ENCODE assay signal across 7 cellular contexts in genomic region chrX:81201692-81202412, GRCh38. TPM values are rescaled to one million over a fixed set of nuclear protein-coding genes. Genes with fewer than 3 reads are reported as not detected.
DNase-seq lines count a peak whose midpoint lies in the region; ATAC-seq lines count a peak whose summit lies in the region.

HMGN5 (minus strand) TSS chrX:81201913; CDS start chrX:81121549, 80,364 bp downstream.
SH3BGRL (plus strand) TSS chrX:81202102; CDS start chrX:81202201, 99 bp downstream.

- H3K36me3 Mint-ChIP-seq in activated CD4-positive, alpha-beta T cell treated with anti-CD3 and anti-CD28 coated beads, Interleukin-2, amount 10 ng/mL, durations not matched to agents 24 days and 14 days (ENCODE audit: low read depth), result peaks cover 8% of the 10 kb centered on the region

- intact Hi-C loops in activated CD4-positive, alpha-beta T cell treated with anti-CD3 and anti-CD28 coated beads, Interleukin-2, amount 10 ng/mL, durations not matched to agents 24 days and 14 days (cut with micrococcal nuclease), result loop anchor here (1.0 to 10.0 kb wide), 4 partner anchors 63 to 1835 kb away; partner anchors contain the start of genes BRWD3 and ITM2A

- DNase-seq in NCI-H2227 treated with DMSO at 0.1 percent for 48 hours (lab: John Stamatoyannopoulos, UW), result peak; percentile 61
- DNase-seq in activated CD4-positive, alpha-beta T cell treated with anti-CD3 and anti-CD28 coated beads, Interleukin-2, amount 10 ng/mL, durations not matched to agents 24 days and 14 days, result peak; percentile 89
- peak; percentile 87 for DNase-seq in dedifferentiated amniotic fluid mesenchymal stem cell (ENCODE audit: extremely low spot score)
- peak; percentile 93 for DNase-seq in left kidney (ENCODE audit: low read depth, low spot score)
- DNase-seq in stimulated activated CD4-positive, alpha-beta T cell treated with anti-CD3 and anti-CD28 coated beads, Interleukin-1b, Interleukin-23, amount 100 ng/mL, for 48 hours, result peak; percentile 66

- peak within 1 kb of the TSS; percentile 95 for H3K27ac Mint-ChIP-seq in activated CD4-positive, alpha-beta T cell treated with anti-CD3 and anti-CD28 coated beads, Interleukin-2, amount 10 ng/mL, durations not matched to agents 24 days and 14 days

- H3K27me3 Mint-ChIP-seq in activated CD4-positive, alpha-beta T cell treated with anti-CD3 and anti-CD28 coated beads, Interleukin-2, amount 10 ng/mL, durations not matched to agents 24 days and 14 days, result no peaks in the 10 kb centered on the region

- ATAC-seq in GM18499 (IDR thresholded peaks at IDR 0.05; ENCODE audit: insufficient read depth, unreplicated experiment) (peak; percentile 81), HG02798 (IDR thresholded peaks at IDR 0.05; ENCODE audit: poor library complexity, unreplicated experiment) (peak; percentile 97)

- no peaks in the 10 kb centered on the region for H3K9me3 Mint-ChIP-seq in activated CD4-positive, alpha-beta T cell treated with anti-CD3 and anti-CD28 coated beads, Interleukin-2, amount 10 ng/mL, durations not matched to agents 24 days and 14 days

- peaks cover 29% of the 10 kb centered on the region for H3K4me1 Mint-ChIP-seq in activated CD4-positive, alpha-beta T cell treated with anti-CD3 and anti-CD28 coated beads, Interleukin-2, amount 10 ng/mL, durations not matched to agents 24 days and 14 days

- peak within 1 kb of the TSS; percentile 91 for H3K4me3 Mint-ChIP-seq in activated CD4-positive, alpha-beta T cell treated with anti-CD3 and anti-CD28 coated beads, Interleukin-2, amount 10 ng/mL, durations not matched to agents 24 days and 14 days

RNA-seq across cellular contexts. Expression of gene HMGN5, which starts in this region (rescaled TPM):
- 0.88 and 1.5 TPM in 2 replicates for total RNA-seq in activated CD4-positive, alpha-beta T cell treated with anti-CD3 and anti-CD28 coated beads, Interleukin-2, amount 10 ng/mL, durations not matched to agents 24 days and 14 days

RNA-seq across cellular contexts. Expression of gene SH3BGRL, which starts in this region (rescaled TPM):
- total RNA-seq in activated CD4-positive, alpha-beta T cell treated with anti-CD3 and anti-CD28 coated beads, Interleukin-2, amount 10 ng/mL, durations not matched to agents 24 days and 14 days, result 35.7 and 35.9 TPM in 2 replicates

Comparison
In these comparisons a context has a peak if more than half of its experiments do, and no peak if none do; other contexts are left out.
1. Peak in every context shown above with its lines: DNase-seq and ATAC-seq.